1 cellular context compared by ENCODE assay signal in genomic region chr4:67973608-67974007, GRCh38.
TF ChIP-seq lines count a peak whose summit lies in the region.

No MANE protein-coding gene starts in this region.

TF ChIP-seq in K562, 482 proteins besides CTCF, POLR2A, EP300 and RAD21 (continued from another document):
- TF ChIP-seq KDM1A (IDR thresholded peaks at IDR 0.05) (0 out of 4 replicates have a peak, but pooled peaks of 1 of the 2 experiments have one; percentile 27), CREBBP (IDR thresholded peaks at IDR 0.05; ENCODE audit: low read depth, low read length) (no peak), MYBL2 (IDR thresholded peaks at IDR 0.05; ENCODE audit: low read depth) (no peak), MYBL2 (CRISPR knock-in tag; IDR thresholded peaks at IDR 0.05; ENCODE audit: borderline replicate concordance) (no peak), RBM25 (IDR thresholded peaks at IDR 0.05; ENCODE audit: low read depth, low read length, severe bottlenecking) (peak; percentile 77), RBM34 (IDR thresholded peaks at IDR 0.05; ENCODE audit: borderline replicate concordance, insufficient read depth, low read length) (no peak), GTF2A2 (tag; IDR thresholded peaks at IDR 0.05) (no peak), STAT6 (CRISPR knock-in tag; IDR thresholded peaks at IDR 0.05) (no peak), CBX1 (IDR thresholded peaks at IDR 0.05; ENCODE audit: low read depth) (no peak), ZNF146 (CRISPR knock-in tag; IDR thresholded peaks at IDR 0.05; ENCODE audit: unreplicated experiment) (peak; percentile 85)
- TF ChIP-seq, protein P1, sequence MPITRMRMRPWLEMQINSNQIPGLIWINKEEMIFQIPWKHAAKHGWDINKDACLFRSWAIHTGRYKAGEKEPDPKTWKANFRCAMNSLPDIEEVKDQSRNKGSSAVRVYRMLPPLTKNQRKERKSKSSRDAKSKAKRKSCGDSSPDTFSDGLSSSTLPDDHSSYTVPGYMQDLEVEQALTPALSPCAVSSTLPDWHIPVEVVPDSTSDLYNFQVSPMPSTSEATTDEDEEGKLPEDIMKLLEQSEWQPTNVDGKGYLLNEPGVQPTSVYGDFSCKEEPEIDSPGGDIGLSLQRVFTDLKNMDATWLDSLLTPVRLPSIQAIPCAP (CRISPR knock-in tag; IDR thresholded peaks at IDR 0.05; ENCODE audit: borderline replicate concordance), result no peak
- TF ChIP-seq, protein P2, sequence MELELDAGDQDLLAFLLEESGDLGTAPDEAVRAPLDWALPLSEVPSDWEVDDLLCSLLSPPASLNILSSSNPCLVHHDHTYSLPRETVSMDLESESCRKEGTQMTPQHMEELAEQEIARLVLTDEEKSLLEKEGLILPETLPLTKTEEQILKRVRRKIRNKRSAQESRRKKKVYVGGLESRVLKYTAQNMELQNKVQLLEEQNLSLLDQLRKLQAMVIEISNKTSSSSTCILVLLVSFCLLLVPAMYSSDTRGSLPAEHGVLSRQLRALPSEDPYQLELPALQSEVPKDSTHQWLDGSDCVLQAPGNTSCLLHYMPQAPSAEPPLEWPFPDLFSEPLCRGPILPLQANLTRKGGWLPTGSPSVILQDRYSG (tag; conservative IDR thresholded peaks at IDR 0.05; ENCODE audit: low read depth), result no peak
- TF ChIP-seq, protein P3, sequence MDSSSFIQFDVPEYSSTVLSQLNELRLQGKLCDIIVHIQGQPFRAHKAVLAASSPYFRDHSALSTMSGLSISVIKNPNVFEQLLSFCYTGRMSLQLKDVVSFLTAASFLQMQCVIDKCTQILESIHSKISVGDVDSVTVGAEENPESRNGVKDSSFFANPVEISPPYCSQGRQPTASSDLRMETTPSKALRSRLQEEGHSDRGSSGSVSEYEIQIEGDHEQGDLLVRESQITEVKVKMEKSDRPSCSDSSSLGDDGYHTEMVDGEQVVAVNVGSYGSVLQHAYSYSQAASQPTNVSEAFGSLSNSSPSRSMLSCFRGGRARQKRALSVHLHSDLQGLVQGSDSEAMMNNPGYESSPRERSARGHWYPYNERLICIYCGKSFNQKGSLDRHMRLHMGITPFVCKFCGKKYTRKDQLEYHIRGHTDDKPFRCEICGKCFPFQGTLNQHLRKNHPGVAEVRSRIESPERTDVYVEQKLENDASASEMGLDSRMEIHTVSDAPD (CRISPR knock-in tag; IDR thresholded peaks at IDR 0.05), result no peak
- TF ChIP-seq, protein P4, sequence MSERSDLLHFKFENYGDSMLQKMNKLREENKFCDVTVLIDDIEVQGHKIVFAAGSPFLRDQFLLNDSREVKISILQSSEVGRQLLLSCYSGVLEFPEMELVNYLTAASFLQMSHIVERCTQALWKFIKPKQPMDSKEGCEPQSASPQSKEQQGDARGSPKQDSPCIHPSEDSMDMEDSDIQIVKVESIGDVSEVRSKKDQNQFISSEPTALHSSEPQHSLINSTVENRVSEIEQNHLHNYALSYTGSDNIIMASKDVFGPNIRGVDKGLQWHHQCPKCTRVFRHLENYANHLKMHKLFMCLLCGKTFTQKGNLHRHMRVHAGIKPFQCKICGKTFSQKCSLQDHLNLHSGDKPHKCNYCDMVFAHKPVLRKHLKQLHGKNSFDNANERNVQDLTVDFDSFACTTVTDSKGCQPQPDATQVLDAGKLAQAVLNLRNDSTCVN (CRISPR knock-in tag; IDR thresholded peaks at IDR 0.05), result no peak
- TF ChIP-seq, protein P5, sequence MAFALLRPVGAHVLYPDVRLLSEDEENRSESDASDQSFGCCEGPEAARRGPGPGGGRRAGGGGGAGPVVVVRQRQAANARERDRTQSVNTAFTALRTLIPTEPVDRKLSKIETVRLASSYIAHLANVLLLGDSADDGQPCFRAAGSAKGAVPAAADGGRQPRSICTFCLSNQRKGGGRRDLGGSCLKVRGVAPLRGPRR (CRISPR knock-in tag; IDR thresholded peaks at IDR 0.05), result no peak
TF ChIP-seq in K562: peak in this region for 3.
